Comparison of ENCODE assay signal across 9 cellular contexts in the genomic region with DNA sequence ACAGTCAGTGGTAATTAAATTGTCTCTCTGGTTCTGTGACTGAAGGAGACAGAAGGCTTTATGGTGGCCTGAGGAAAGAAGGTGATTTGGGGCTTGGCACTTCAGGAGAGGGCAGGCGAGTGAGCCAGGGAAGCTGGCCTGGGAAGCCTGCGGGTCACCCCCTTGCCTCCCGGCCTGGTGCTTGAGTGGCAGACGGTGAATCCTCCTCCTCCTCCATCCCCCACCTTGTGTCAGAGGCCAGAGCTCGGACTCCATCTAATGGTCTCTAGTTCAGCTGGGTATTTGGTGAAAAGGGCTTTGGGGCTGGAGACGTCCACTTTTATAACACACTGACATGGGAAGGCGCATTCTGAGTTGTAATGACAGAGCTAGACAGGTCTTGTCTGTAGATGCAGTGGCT. TPM values are rescaled to one million over a fixed set of nuclear protein-coding genes. Genes with fewer than 3 reads are reported as not detected.
A peak's percentile ranks its signal among the peaks of the same experiment; 100 is the strongest.
DNase-seq lines count a peak whose midpoint lies in the region; ATAC-seq and TF ChIP-seq lines count a peak whose summit lies in the region.
"Had no signal": no experiment of that assay in that cellular context is flagged by ENCODE, and none has a peak within 500 bp of the region (broad histone marks: within the 10 kb centered on the region; RNA-seq: fewer than 3 reads in every experiment).

No MANE protein-coding gene starts in this region.

- no peak for ATAC-seq in HG03159 (IDR thresholded peaks at IDR 0.05; ENCODE audit: unreplicated experiment)

- no peak for DNase-seq in CD4-positive, alpha-beta memory T cell
- no peak for DNase-seq in MM.1S
- DNase-seq in ovary, result no peak
- no peak for DNase-seq in NCI-H2227 treated with DMSO at 0.1 percent for 48 hours (lab: John Stamatoyannopoulos, UW)
- DNase-seq in SK-N-SH, result no peak
- DNase-seq in mesendoderm, result no peak
- DNase-seq: Caco-2 had no signal

- H2AFZ ChIP-seq in MM.1S (ENCODE audit: low read length) (no peak overlapping the region), SK-N-SH (ENCODE audit: low read depth) (no peak overlapping the region)

- H3K9ac ChIP-seq in MM.1S (ENCODE audit: low read length), result no peak overlapping the region
- H3K9ac ChIP-seq in SK-N-SH, result no peak overlapping the region
- no peak overlapping the region for H3K9ac ChIP-seq in mesendoderm (ENCODE audit: low read length)

- H4K20me1 ChIP-seq in MM.1S (ENCODE audit: insufficient read depth, low read length), result no peaks in the 10 kb centered on the region
- H4K20me1 ChIP-seq in SK-N-SH (ENCODE audit: insufficient read depth), result no peaks in the 10 kb centered on the region

- peaks cover 22 to 63% (median 40%) of the 10 kb centered on the region in 4 donors for H3K4me1 Mint-ChIP-seq in CD4-positive, alpha-beta memory T cell

- no peak overlapping the region for H3K4ac ChIP-seq in mesendoderm (ENCODE audit: low read depth, low read length)

- POLR2A ChIA-PET in CD4-positive, alpha-beta memory T cell (lab: Charles Lee; ENCODE audit: partially characterized antibody), result interaction anchor here (1.0 to 5.8 kb wide), 13 partner anchors 9 to 566 kb away, joined by 3 to 129 read pairs (median 5); partner anchors contain the start of genes ARHGAP4, HCFC1, IKBKG and IRAK1
- POLR2A ChIA-PET in SK-N-SH (lab: Yijun Ruan, JAX), result no interaction called here

- no peaks in the 10 kb centered on the region for H3K79me1 ChIP-seq in mesendoderm (ENCODE audit: low read length)

- intact Hi-C loops in CD4-positive, alpha-beta memory T cell (cut with micrococcal nuclease), result loop anchor here (1.0 to 5.0 kb wide), 2 partner anchors 9 to 116 kb away; partner anchors contain the start of genes MECP2 and TMEM187
- intact Hi-C loops in ovary (cut with DNase I), result no loop called here

- peak overlapping the region; percentile 89 to 97 (median 94) for H3K27ac Mint-ChIP-seq in CD4-positive, alpha-beta memory T cell

- no peak for TF ChIP-seq RAD21 in SK-N-SH (IDR thresholded peaks at IDR 0.05; ENCODE audit: low read length)

- H3K27me3 Mint-ChIP-seq in CD4-positive, alpha-beta memory T cell, result no peaks in the 10 kb centered on the region

- WGBS in ovary, 3 donors, result 66 to 83% (median 73%) methylated on average over 7 of the region's 7 CpGs
- WGBS in SK-N-SH (ENCODE audit: low lambda C conversion rate), result 90% methylated on average over 3 of the region's 7 CpGs
- WGBS in mesendoderm (ENCODE audit: extremely low coverage, insufficient coverage, low lambda C conversion rate), result no CpG with 5 or more reads among the region's 7 CpGs

- H3K27me3 ChIP-seq in CD4-positive, alpha-beta memory T cell (ENCODE audit: insufficient read depth, low read length), result no peaks in the 10 kb centered on the region
- H3K27me3 ChIP-seq in MM.1S (replicated peaks; ENCODE audit: insufficient read depth, low read length) (no peaks in the 10 kb centered on the region), ovary (no peaks in the 10 kb centered on the region), SK-N-SH (ENCODE audit: insufficient read depth) (no peaks in the 10 kb centered on the region), mesendoderm (ENCODE audit: insufficient read depth, low read length, poor library complexity) (no peaks in the 10 kb centered on the region)

- no peak for TF ChIP-seq POLR2A in ovary (IDR thresholded peaks at IDR 0.05)

- no peaks in the 10 kb centered on the region for H3K36me3 Mint-ChIP-seq in CD4-positive, alpha-beta memory T cell

- H3K9me2 ChIP-seq in MM.1S (replicated peaks; ENCODE audit: insufficient read depth, low read length) (no peaks in the 10 kb centered on the region), SK-N-SH (no peaks in the 10 kb centered on the region)

- no peaks in the 10 kb centered on the region for H3K9me3 Mint-ChIP-seq in CD4-positive, alpha-beta memory T cell

- H3K9me3 ChIP-seq in CD4-positive, alpha-beta memory T cell (ENCODE audit: control insufficient read depth in 1 of 2, low read length in 2 of 2), result no peaks in the 10 kb centered on the region
- H3K9me3 ChIP-seq in MM.1S (replicated peaks; ENCODE audit: insufficient read depth, low read length), result no peaks in the 10 kb centered on the region
- H3K9me3 ChIP-seq in ovary, result no peaks in the 10 kb centered on the region
- H3K9me3 ChIP-seq in SK-N-SH, result no peaks in the 10 kb centered on the region
- H3K9me3 ChIP-seq: Caco-2 had no signal

- H3K79me2 ChIP-seq in MM.1S (ENCODE audit: low read length), result no peaks in the 10 kb centered on the region
- H3K79me2 ChIP-seq in SK-N-SH (ENCODE audit: insufficient read depth), result no peaks in the 10 kb centered on the region
- H3K79me2 ChIP-seq in mesendoderm (ENCODE audit: control insufficient read depth, insufficient read depth, low read length), result no peaks in the 10 kb centered on the region

- H3K27ac ChIP-seq in CD4-positive, alpha-beta memory T cell (ENCODE audit: low read depth, low read length), result peak overlapping the region; percentile 52
- H3K27ac ChIP-seq in MM.1S (ENCODE audit: low read length) (peak overlapping the region; percentile 81), cingulate gyrus (ENCODE audit: low read depth, low read length) (peak overlapping the region; percentile 69), ovary (peak overlapping the region; percentile 68), SK-N-SH (ENCODE audit: low read depth in 2 of 2, low read length in 1 of 2) (no peak overlapping the region), mesendoderm (ENCODE audit: low read depth, low read length) (no peak overlapping the region)

- no peak overlapping the region for H3K18ac ChIP-seq in mesendoderm (ENCODE audit: low read length)

- H3K36me3 ChIP-seq in CD4-positive, alpha-beta memory T cell (ENCODE audit: insufficient read depth, low read length), result no peaks in the 10 kb centered on the region
- H3K36me3 ChIP-seq in MM.1S (replicated peaks; ENCODE audit: insufficient read depth, low read length), result no peaks in the 10 kb centered on the region
- H3K36me3 ChIP-seq in ovary, result no peaks in the 10 kb centered on the region
- no peaks in the 10 kb centered on the region for H3K36me3 ChIP-seq in SK-N-SH (replicated peaks in 1 of 2; ENCODE audit: control insufficient read depth in 1 of 2, insufficient read depth in 2 of 2, low read length in 1 of 2)
- no peaks in the 10 kb centered on the region for H3K36me3 ChIP-seq in mesendoderm (ENCODE audit: control insufficient read depth, insufficient read depth, low read length)

- H3F3A ChIP-seq in MM.1S (ENCODE audit: insufficient read depth, low read length), result peaks cover 26% of the 10 kb centered on the region
- H3F3A ChIP-seq in SK-N-SH (replicated peaks; ENCODE audit: insufficient read depth), result no peaks in the 10 kb centered on the region

- no peak overlapping the region for H4K8ac ChIP-seq in mesendoderm (ENCODE audit: low read depth, low read length)

- CTCF ChIA-PET in CD4-positive, alpha-beta memory T cell (lab: Charles Lee; ENCODE audit: partially characterized antibody), result interaction anchor here (0.6 to 1.5 kb wide), 5 partner anchors 10 to 392 kb away, joined by 3 to 6 read pairs (median 3); partner anchors contain the start of gene HCFC1
- CTCF ChIA-PET in SK-N-SH (lab: Yijun Ruan, JAX), result interaction anchor here (0.8 kb wide), 1 partner anchor 34 kb away, joined by 4 read pairs; no protein-coding TSS in a partner anchor

- no peak for TF ChIP-seq EP300 in ovary (IDR thresholded peaks at IDR 0.05)
- TF ChIP-seq EP300 in SK-N-SH (IDR thresholded peaks at IDR 0.05; ENCODE audit: borderline replicate concordance in 1 of 2, low read depth in 1 of 2, low read length in 1 of 2), result no peak

- no peak overlapping the region for H2BK120ac ChIP-seq in mesendoderm (ENCODE audit: low read depth, low read length)

- H3K23ac ChIP-seq in mesendoderm (ENCODE audit: low read length), result no peak overlapping the region

- H3K4me3 ChIP-seq in CD4-positive, alpha-beta memory T cell (ENCODE audit: low read length in 2 of 2), result no peak overlapping the region
- H3K4me3 ChIP-seq in MM.1S (ENCODE audit: low read length), result no peak overlapping the region
- H3K4me3 ChIP-seq in ovary, result no peak overlapping the region
- H3K4me3 ChIP-seq in SK-N-SH (ENCODE audit: low read depth in 2 of 2, low read length in 1 of 2), result no peak overlapping the region
- H3K4me3 ChIP-seq in mesendoderm (ENCODE audit: low read length), result no peak overlapping the region

- no peak overlapping the region for H2AK5ac ChIP-seq in mesendoderm (ENCODE audit: low read length)

- H3K4me2 ChIP-seq in MM.1S (ENCODE audit: low read depth, low read length) (peak overlapping the region; percentile 26), SK-N-SH (no peak overlapping the region), mesendoderm (ENCODE audit: low read length) (no peak overlapping the region)

- TF ChIP-seq CTCF in MM.1S (IDR thresholded peaks at IDR 0.05; ENCODE audit: low read length) (no peak), ovary (IDR thresholded peaks at IDR 0.05) (no peak), SK-N-SH (IDR thresholded peaks at IDR 0.05) (no peak)

- H4K5ac ChIP-seq in mesendoderm (ENCODE audit: low read length), result no peak overlapping the region

- no peak overlapping the region for H3K56ac ChIP-seq in mesendoderm (ENCODE audit: low read length)

- no peak overlapping the region for H2BK15ac ChIP-seq in mesendoderm (replicated peaks; ENCODE audit: low read depth)

- peaks cover 49% of the 10 kb centered on the region for H3K4me1 ChIP-seq in CD4-positive, alpha-beta memory T cell (ENCODE audit: insufficient read depth, low read length)
- H3K4me1 ChIP-seq in MM.1S (ENCODE audit: low read length), result peaks cover 39% of the 10 kb centered on the region
- H3K4me1 ChIP-seq in ovary (ENCODE audit: insufficient read depth), result peaks cover 5% of the 10 kb centered on the region
- peaks cover 0 to 3% of the 10 kb centered on the region in 2 experiments; a peak in 1 of 4 replicates for H3K4me1 ChIP-seq in SK-N-SH (ENCODE audit: control insufficient read depth in 1 of 2, insufficient read depth in 2 of 2, low read depth in 1 of 2, low read length in 1 of 2)
- no peaks in the 10 kb centered on the region for H3K4me1 ChIP-seq in mesendoderm (ENCODE audit: control insufficient read depth, low read depth, low read length)
- H3K4me1 ChIP-seq: Caco-2 had no signal

- no peak overlapping the region for H2BK5ac ChIP-seq in mesendoderm (ENCODE audit: low read length)

- peak overlapping the region; percentile 59 to 86 (median 74) for H3K4me3 Mint-ChIP-seq in CD4-positive, alpha-beta memory T cell

RNA-seq across cellular contexts. Expression of gene TMEM187, which starts 8.7 kb away (rescaled TPM):
- 10 to 100 TPM; 12.8 to 14.9 TPM for total RNA-seq in CD4-positive, alpha-beta memory T cell
- 10 to 100 TPM; 10.4 to 23.8 TPM for polyA plus RNA-seq in CD4-positive, alpha-beta memory T cell
- 10 to 100 TPM in 3 of 7 donors, 1 to 10 TPM in 4; 4.4 to 11.6 (median 9.4) TPM for total RNA-seq in ovary
- polyA plus RNA-seq in ovary (1 to 10 TPM; 2.6 to 9.8 TPM), SK-N-SH (2012; rRNA removed) (9.4 and 10.9 TPM in 2 replicates)
- 4.6 and 6.8 TPM in 2 replicates for polyA plus RNA-seq in SK-N-SH (2012; cell fraction: cytosol; rRNA removed)
- 7.8 and 9.4 TPM in 2 replicates for polyA plus RNA-seq in SK-N-SH (2012; cell fraction: nucleus; rRNA removed)
- polyA plus RNA-seq in mesendoderm (2013, experiment 1 of 2), result 1.2 TPM
- 1.2 TPM for polyA plus RNA-seq in mesendoderm (2013, experiment 2 of 2)

RNA-seq across cellular contexts. Expression of gene HCFC1, which starts 9.6 kb away (rescaled TPM):
- total RNA-seq in CD4-positive, alpha-beta memory T cell, result 10 to 100 TPM; 52.6 to 53.4 TPM
- polyA plus RNA-seq in CD4-positive, alpha-beta memory T cell, result 10 to 100 TPM in 1 of 2 donors, 1 to 10 TPM in 1; 1.6 to 14.9 TPM
- 10 to 100 TPM; 26.3 to 62.5 (median 53.1) TPM for total RNA-seq in ovary
- polyA plus RNA-seq in ovary, result 10 to 100 TPM; 13.3 to 19.7 TPM
- 4.7 and 9.5 TPM in 2 replicates for polyA plus RNA-seq in SK-N-SH (2012; rRNA removed)
- polyA plus RNA-seq in SK-N-SH (2012; cell fraction: cytosol; rRNA removed), result 5.9 and 8.1 TPM in 2 replicates
- polyA plus RNA-seq in SK-N-SH (2012; cell fraction: nucleus; rRNA removed), result 27.0 and 39.1 TPM in 2 replicates
- polyA plus RNA-seq in mesendoderm (2013, experiment 1 of 2), result 76.6 TPM
- polyA plus RNA-seq in mesendoderm (2013, experiment 2 of 2), result 74.0 TPM

RNA-seq across cellular contexts. Expression of gene RENBP, which starts 36.8 kb away (rescaled TPM):
- 10 to 100 TPM; 17.2 to 21.3 TPM for total RNA-seq in CD4-positive, alpha-beta memory T cell
- polyA plus RNA-seq in CD4-positive, alpha-beta memory T cell, result under 1 TPM in 1 of 2 donors, not detected in 1; 0.65 TPM
- 1 to 10 TPM in 6 of 7 donors, under 1 TPM in 1; 0.80 to 4.9 (median 2.5) TPM for total RNA-seq in ovary
- 1 to 10 TPM; 1.2 to 2.8 TPM for polyA plus RNA-seq in ovary
- polyA plus RNA-seq in SK-N-SH (2012; rRNA removed), result 0.90 and 1.0 TPM in 2 replicates
- polyA plus RNA-seq in SK-N-SH (2012; cell fraction: cytosol; rRNA removed), result 0.45 and 0.56 TPM in 2 replicates
- polyA plus RNA-seq in SK-N-SH (2012; cell fraction: nucleus; rRNA removed), result 3.0 and 3.2 TPM in 2 replicates
- 1.8 TPM for polyA plus RNA-seq in mesendoderm (2013, experiment 1 of 2)
- polyA plus RNA-seq in mesendoderm (2013, experiment 2 of 2), result 1.7 TPM

RNA-seq across cellular contexts. Expression of gene IRAK1, which starts 38.5 kb away (rescaled TPM):
- 10 to 100 TPM; 66.9 to 74.5 TPM for total RNA-seq in CD4-positive, alpha-beta memory T cell
- 10 to 100 TPM; 38.1 to 64.5 TPM for polyA plus RNA-seq in CD4-positive, alpha-beta memory T cell
- total RNA-seq in ovary, result 10 to 100 TPM; 17.0 to 97.4 (median 52.6) TPM
- 10 to 100 TPM; 10.5 to 25.8 TPM for polyA plus RNA-seq in ovary
- polyA plus RNA-seq in SK-N-SH (2012; rRNA removed), result 66.1 and 68.5 TPM in 2 replicates
- polyA plus RNA-seq in SK-N-SH (2012; cell fraction: cytosol; rRNA removed), result 41.1 and 61.6 TPM in 2 replicates
- polyA plus RNA-seq in SK-N-SH (2012; cell fraction: nucleus; rRNA removed), result 108 and 160 TPM in 2 replicates
- polyA plus RNA-seq in mesendoderm (2013, experiment 1 of 2), result 41.3 TPM
- polyA plus RNA-seq in mesendoderm (2013, experiment 2 of 2), result 39.9 TPM

RNA-seq across cellular contexts. Expression of gene NAA10, which starts 46.4 kb away (rescaled TPM):
- 10 to 100 TPM; 88.9 to 94.9 TPM for total RNA-seq in CD4-positive, alpha-beta memory T cell
- polyA plus RNA-seq in CD4-positive, alpha-beta memory T cell, result 10 to 100 TPM; 57.6 to 96.3 TPM
- 10 to 100 TPM; 36.7 to 95.5 (median 64.2) TPM for total RNA-seq in ovary
- polyA plus RNA-seq in ovary (10 to 100 TPM; 64.9 to 87.3 TPM), SK-N-SH (2012; rRNA removed) (192 and 229 TPM in 2 replicates)
- 193 and 253 TPM in 2 replicates for polyA plus RNA-seq in SK-N-SH (2012; cell fraction: cytosol; rRNA removed)
- 502 and 579 TPM in 2 replicates for polyA plus RNA-seq in SK-N-SH (2012; cell fraction: nucleus; rRNA removed)
- 120 TPM for polyA plus RNA-seq in mesendoderm (2013, experiment 1 of 2)
- polyA plus RNA-seq in mesendoderm (2013, experiment 2 of 2), result 121 TPM

Comparison
In these comparisons a context has a peak if more than half of its experiments do, and no peak if none do; other contexts are left out.
1. H3K27ac ChIP-seq: peak in CD4-positive, alpha-beta memory T cell (single experiment), MM.1S (single experiment), cingulate gyrus (single experiment) and ovary (2 of 2); none in SK-N-SH (0 of 2) and mesendoderm (single experiment).